17 cellular contexts compared by ENCODE assay signal in genomic region chr11:107844041-107844440, GRCh38. TPM values are rescaled to one million over a fixed set of nuclear protein-coding genes. Genes with fewer than 3 reads are reported as not detected.
DNase-seq lines count a peak whose midpoint lies in the region; ATAC-seq, FAIRE-seq and TF ChIP-seq lines count a peak whose summit lies in the region.
"Had no signal": no experiment of that assay in that cellular context is flagged by ENCODE, and none has a peak within 500 bp of the region (broad histone marks: within the 10 kb centered on the region; RNA-seq: fewer than 3 reads in every experiment).

No MANE protein-coding gene starts in this region.

- no peak overlapping the region for H3K4me3 ChIP-seq in IMR-90 (ENCODE audit: insufficient read depth, low read depth, low read length)
- no peak overlapping the region for H3K4me3 ChIP-seq in astrocyte (ENCODE audit: insufficient read depth, low read depth, low read length)
- no peak overlapping the region for H3K4me3 ChIP-seq in keratinocyte (ENCODE audit: control insufficient read depth in 2 of 3, extremely low read depth in 1 of 3, insufficient read depth in 2 of 3, low read depth in 1 of 3, low read length in 3 of 3)
- H3K4me3 ChIP-seq: ascending aorta, GM23338, heart left ventricle had no signal

- POLR2A ChIA-PET in IMR-90 (lab: Charles Lee; ENCODE audit: unreplicated experiment), result no interaction called here

- no peak overlapping the region for H3K9ac ChIP-seq in IMR-90 (ENCODE audit: low read depth, low read length)
- H3K9ac ChIP-seq in astrocyte (ENCODE audit: low read length), result no peak overlapping the region
- no peak overlapping the region for H3K9ac ChIP-seq in keratinocyte (ENCODE audit: control insufficient read depth, extremely low read depth, insufficient read depth, low read length)

- FAIRE-seq in astrocyte (lab: Jason Lieb, UNC) (no peak), keratinocyte (lab: Jason Lieb, UNC) (peak; percentile 78)
- FAIRE-seq: GM18507 had no signal

- no peak overlapping the region for H4K8ac ChIP-seq in IMR-90 (ENCODE audit: low read depth in 2 of 2, low read length in 2 of 2)

- 100% methylated on average over 1 of the region's 7 CpGs; no CpG with 5 or more reads in 1 of the 2 experiments for WGBS in IMR-90 (ENCODE audit: extremely low coverage in 2 of 2, insufficient read length in 1 of 2), 2 experiments

- H3K23ac ChIP-seq in IMR-90 (ENCODE audit: low read depth, low read length), result no peak overlapping the region

- TF ChIP-seq POLR2A in IMR-90 (IDR thresholded peaks at IDR 0.05; ENCODE audit: low read depth, low read length), result no peak

- H3K36me3 ChIP-seq in IMR-90 (ENCODE audit: control insufficient read depth, insufficient read depth, low read length), result no peaks in the 10 kb centered on the region
- no peaks in the 10 kb centered on the region for H3K36me3 ChIP-seq in astrocyte (ENCODE audit: insufficient read depth, low read length)
- H3K36me3 ChIP-seq in keratinocyte (ENCODE audit: control insufficient read depth in 2 of 2, extremely low read depth in 1 of 2, insufficient read depth in 2 of 2, low read length in 2 of 2), result no peaks in the 10 kb centered on the region
- H3K36me3 ChIP-seq: ascending aorta, heart left ventricle had no signal

- no peak overlapping the region for H2BK5ac ChIP-seq in IMR-90 (ENCODE audit: low read depth, low read length, poor library complexity, severe bottlenecking)

- TF ChIP-seq RAD21 in IMR-90 (IDR thresholded peaks at IDR 0.05; ENCODE audit: low read length), result no peak

- H2BK20ac ChIP-seq in IMR-90 (ENCODE audit: low read depth, low read length), result no peak overlapping the region

- H3K36me3 Mint-ChIP-seq in astrocyte (ENCODE audit: low read depth, unreplicated experiment), result peaks cover 2% of the 10 kb centered on the region
- H3K36me3 Mint-ChIP-seq: WTC11 had no signal

- peak overlapping the region; percentile 47 for H3K4me3 Mint-ChIP-seq in astrocyte (ENCODE audit: unreplicated experiment)
- H3K4me3 Mint-ChIP-seq: activated T-cell treated with anti-CD3 and anti-CD28 coated beads, Interleukin-2, amount 50 U/mL, for 24 hours; CD8-positive, alpha-beta memory T cell; GM23338; nephron; WTC11 had no signal

- in situ Hi-C loops in IMR-90 (cut with MboI; ENCODE audit: low sequenced_read_pairs), result no loop called here

- H3K27me3 ChIP-seq in IMR-90 (ENCODE audit: control insufficient read depth, insufficient read depth, low read length), result no peaks in the 10 kb centered on the region
- no peaks in the 10 kb centered on the region for H3K27me3 ChIP-seq in astrocyte (ENCODE audit: insufficient read depth, low read length)
- H3K27me3 ChIP-seq in keratinocyte (ENCODE audit: control insufficient read depth, extremely low read depth, insufficient read depth, low read length), result no peaks in the 10 kb centered on the region
- H3K27me3 ChIP-seq: ascending aorta, heart left ventricle had no signal

- H3K9me1 ChIP-seq in IMR-90 (ENCODE audit: insufficient read depth, low read length) (peaks cover 9% of the 10 kb centered on the region; the same call in 1 of the 2 replicates), keratinocyte (ENCODE audit: control insufficient read depth, extremely low read depth, insufficient read depth, low read length) (peaks cover 5% of the 10 kb centered on the region)

- no peak overlapping the region; the same call in 1 of the 2 replicates for H3K56ac ChIP-seq in IMR-90 (ENCODE audit: extremely low read depth, insufficient read depth, low read length)

- no peaks in the 10 kb centered on the region for H3K9me3 Mint-ChIP-seq in astrocyte (ENCODE audit: unreplicated experiment)
- H3K9me3 Mint-ChIP-seq: activated T-cell treated with anti-CD3 and anti-CD28 coated beads, Interleukin-2, amount 50 U/mL, for 24 hours; CD8-positive, alpha-beta memory T cell; GM23338; nephron; WTC11 had no signal

- H3K18ac ChIP-seq in IMR-90 (ENCODE audit: low read depth, low read length), result no peak overlapping the region

- no peak for TF ChIP-seq CTCF in IMR-90 (conservative IDR thresholded peaks at IDR 0.05; ENCODE audit: low read depth, low read length)
- no peak for TF ChIP-seq CTCF in astrocyte (IDR thresholded peaks at IDR 0.05; ENCODE audit: insufficient read depth, low read depth, low read length)
- TF ChIP-seq CTCF in keratinocyte (optimal IDR thresholded peaks at IDR 0.05 in 1 of 3, IDR thresholded peaks at IDR 0.05 in 1 of 3, conservative IDR thresholded peaks at IDR 0.05 in 1 of 3; ENCODE audit: extremely low read depth in 1 of 3, insufficient read depth in 2 of 3, low read length in 3 of 3), result no peak

- no peaks in the 10 kb centered on the region for H4K20me1 ChIP-seq in IMR-90 (ENCODE audit: insufficient read depth, low read length)
- H4K20me1 ChIP-seq in astrocyte (ENCODE audit: insufficient read depth, low read length), result peaks cover 7% of the 10 kb centered on the region
- peaks cover 4% of the 10 kb centered on the region for H4K20me1 ChIP-seq in keratinocyte (ENCODE audit: control insufficient read depth, extremely low read depth, insufficient read depth, low read length)

- no peak overlapping the region for H2BK120ac ChIP-seq in IMR-90 (ENCODE audit: low read depth, low read length)

- no peak overlapping the region for H3K27ac ChIP-seq in IMR-90 (ENCODE audit: insufficient read depth, low read length)
- H3K27ac ChIP-seq in astrocyte (ENCODE audit: low read depth, low read length), result no peak overlapping the region
- peak overlapping the region; percentile 87 for H3K27ac ChIP-seq in keratinocyte (ENCODE audit: control insufficient read depth, insufficient read depth, low read length)
- H3K27ac ChIP-seq: ascending aorta, heart left ventricle had no signal

- H3K9me3 ChIP-seq in IMR-90 (ENCODE audit: control insufficient read depth, insufficient read depth, low read length) (no peaks in the 10 kb centered on the region), astrocyte (ENCODE audit: insufficient read depth, low read depth, low read length) (no peaks in the 10 kb centered on the region), keratinocyte (ENCODE audit: control insufficient read depth, low read depth, low read length) (no peaks in the 10 kb centered on the region)
- H3K9me3 ChIP-seq: ascending aorta, heart left ventricle had no signal

- H3K79me1 ChIP-seq in IMR-90 (ENCODE audit: low read depth in 1 of 2, low read length in 2 of 2), result peaks cover 3 to 7% of the 10 kb centered on the region in 2 experiments; a peak in 1 of 4 replicates

- no peak for ATAC-seq in IMR-90 (ENCODE audit: low read depth)
- no peak for ATAC-seq in GM18868 (IDR thresholded peaks at IDR 0.05; ENCODE audit: unreplicated experiment)
- ATAC-seq in HG03565 (IDR thresholded peaks at IDR 0.05; ENCODE audit: unreplicated experiment), result no peak
- ATAC-seq: GM23338, heart left ventricle, SK-N-SH treated with all-trans-retinoic acid at 6 μM for 48 hours, WTC11 had no signal

- no peak overlapping the region for H2AK9ac ChIP-seq in IMR-90 (replicated peaks; ENCODE audit: low read depth, low read length, poor library complexity)

- no peak overlapping the region for H4K5ac ChIP-seq in IMR-90 (ENCODE audit: low read depth, low read length)

- DNase-seq in Daoy (ENCODE audit: low read depth), result peak; percentile 82
- DNase-seq in IMR-90, result peak; percentile 52
- peak; percentile 76 for DNase-seq in astrocyte (ENCODE audit: low read depth)
- peak; percentile 65 for DNase-seq in keratinocyte (ENCODE audit: low read depth, low spot score)
- DNase-seq in DMS53 (lab: John Stamatoyannopoulos, UW), result no peak
- DNase-seq: activated T-cell treated with anti-CD3 and anti-CD28 coated beads, Interleukin-2, amount 50 U/mL, for 24 hours; CD8-positive, alpha-beta memory T cell; effector CD8-positive, alpha-beta T cell; heart left ventricle had no signal

- H2BK15ac ChIP-seq in IMR-90 (ENCODE audit: low read depth, low read length), result no peak overlapping the region

- H3K79me2 ChIP-seq in astrocyte (ENCODE audit: insufficient read depth, low read length) (peaks cover 54% of the 10 kb centered on the region), keratinocyte (ENCODE audit: control insufficient read depth, insufficient read depth, low read length) (peaks cover 62% of the 10 kb centered on the region)

- dilution Hi-C loops in IMR-90 (cut with HindIII; ENCODE audit: low sequenced_read_pairs, unreplicated experiment) (no loop called here), keratinocyte (cut with MboI; ENCODE audit: extremely low pct_ligation_motif_present, low sequenced_read_pairs) (no loop called here)

- CTCF ChIA-PET in IMR-90 (lab: Yijun Ruan, JAX), result no interaction called here

- peaks cover 10% of the 10 kb centered on the region for H3K4me1 ChIP-seq in IMR-90 (ENCODE audit: control insufficient read depth, insufficient read depth, low read length)
- H3K4me1 ChIP-seq in astrocyte (ENCODE audit: insufficient read depth, low read length), result peaks cover 30% of the 10 kb centered on the region
- peaks cover 45% of the 10 kb centered on the region for H3K4me1 ChIP-seq in keratinocyte (ENCODE audit: control insufficient read depth, extremely low read depth, insufficient read depth, low read length)

- no peak overlapping the region for H3K27ac Mint-ChIP-seq in astrocyte (ENCODE audit: unreplicated experiment)
- H3K27ac Mint-ChIP-seq: activated T-cell treated with anti-CD3 and anti-CD28 coated beads, Interleukin-2, amount 50 U/mL, for 24 hours; CD8-positive, alpha-beta memory T cell; GM23338; nephron; WTC11 had no signal

- intact Hi-C loops in IMR-90 (cut with micrococcal nuclease), result no loop called here

- H3K4me2 ChIP-seq in IMR-90 (ENCODE audit: low read depth, low read length), result no peak overlapping the region
- H3K4me2 ChIP-seq in astrocyte (ENCODE audit: low read length), result no peak overlapping the region
- H3K4me2 ChIP-seq in keratinocyte (ENCODE audit: control insufficient read depth, extremely low read depth, insufficient read depth, low read depth, low read length), result no peak overlapping the region
- H3K4me2 ChIP-seq: GM23338 had no signal

- no peak overlapping the region for H4K91ac ChIP-seq in IMR-90 (ENCODE audit: insufficient read depth, low read depth, low read length)

- H2AFZ ChIP-seq in IMR-90 (replicated peaks; ENCODE audit: low read length, poor library complexity) (no peak overlapping the region), astrocyte (ENCODE audit: low read depth, low read length) (no peak overlapping the region), keratinocyte (ENCODE audit: control insufficient read depth, low read length) (no peak overlapping the region)
- H2AFZ ChIP-seq: GM23338 had no signal

- BruUV-seq in IMR-90 (replicated peaks; lab: Mats Ljungman, UMichigan), result no TSS peak

- H3K4ac ChIP-seq in IMR-90 (ENCODE audit: low read depth, low read length), result no peak overlapping the region

- no peak overlapping the region for H3K14ac ChIP-seq in IMR-90 (replicated peaks; ENCODE audit: low read depth, low read length)

- H2AK5ac ChIP-seq in IMR-90 (ENCODE audit: low read depth, low read length), result no peak overlapping the region; the same call in 1 of the 2 replicates

- no peaks in the 10 kb centered on the region for H3K27me3 Mint-ChIP-seq in astrocyte (ENCODE audit: low read depth, unreplicated experiment)
- H3K27me3 Mint-ChIP-seq: activated T-cell treated with anti-CD3 and anti-CD28 coated beads, Interleukin-2, amount 50 U/mL, for 24 hours; CD8-positive, alpha-beta memory T cell had no signal

- H3K4me1 Mint-ChIP-seq in astrocyte (ENCODE audit: low read depth, unreplicated experiment), result peaks cover 35% of the 10 kb centered on the region

RNA-seq across cellular contexts. Expression of gene SLC35F2, which starts 14.5 kb away (rescaled TPM):
- 65.8 and 74.7 TPM in 2 replicates for total RNA-seq in Daoy (2014; rRNA removed; shearing (Covaris generic))
- total RNA-seq in IMR-90 (2012; rRNA removed) (15.4 and 16.9 TPM in 2 replicates), astrocyte (43.0 and 52.5 TPM in 2 replicates)
- polyA plus RNA-seq in IMR-90 (2012; rRNA removed) (4.7 and 4.9 TPM in 2 replicates), keratinocyte (31.6 to 59.5 TPM (median 47.2 TPM) in 3 replicates)
- 2.7 and 2.8 TPM in 2 replicates for polyA plus RNA-seq in IMR-90 (2012; cell fraction: cytosol; rRNA removed)
- polyA plus RNA-seq in IMR-90 (2012; cell fraction: nucleus; rRNA removed; ENCODE audit: low replicate concordance), result 1.4 and 3.5 TPM in 2 replicates
- 19.6 TPM for polyA plus RNA-seq in keratinocyte (2011; ENCODE audit: low read depth)
- 26.4 and 37.9 TPM in 2 replicates for polyA plus RNA-seq in keratinocyte (2011; cell fraction: cytosol; rRNA removed)
- 43.4 and 47.4 TPM in 2 replicates for polyA plus RNA-seq in keratinocyte (2011; cell fraction: nucleus; rRNA removed)
- 29.4 and 49.2 TPM in 2 replicates for polyA plus RNA-seq in keratinocyte (2012; ENCODE audit: low replicate concordance)
- 55.3 to 77.1 TPM (median 62.2 TPM) in 3 replicates for polyA minus RNA-seq in keratinocyte
- 36.8 TPM for polyA minus RNA-seq in keratinocyte (2011; cell fraction: cytosol; rRNA and poly(A)+ RNA removed)
- polyA minus RNA-seq in keratinocyte (2011; cell fraction: nucleus; rRNA and poly(A)+ RNA removed), result 29.5 and 52.7 TPM in 2 replicates
